Comparison of ENCODE assay signal across 9 cellular contexts in the genomic region with DNA sequence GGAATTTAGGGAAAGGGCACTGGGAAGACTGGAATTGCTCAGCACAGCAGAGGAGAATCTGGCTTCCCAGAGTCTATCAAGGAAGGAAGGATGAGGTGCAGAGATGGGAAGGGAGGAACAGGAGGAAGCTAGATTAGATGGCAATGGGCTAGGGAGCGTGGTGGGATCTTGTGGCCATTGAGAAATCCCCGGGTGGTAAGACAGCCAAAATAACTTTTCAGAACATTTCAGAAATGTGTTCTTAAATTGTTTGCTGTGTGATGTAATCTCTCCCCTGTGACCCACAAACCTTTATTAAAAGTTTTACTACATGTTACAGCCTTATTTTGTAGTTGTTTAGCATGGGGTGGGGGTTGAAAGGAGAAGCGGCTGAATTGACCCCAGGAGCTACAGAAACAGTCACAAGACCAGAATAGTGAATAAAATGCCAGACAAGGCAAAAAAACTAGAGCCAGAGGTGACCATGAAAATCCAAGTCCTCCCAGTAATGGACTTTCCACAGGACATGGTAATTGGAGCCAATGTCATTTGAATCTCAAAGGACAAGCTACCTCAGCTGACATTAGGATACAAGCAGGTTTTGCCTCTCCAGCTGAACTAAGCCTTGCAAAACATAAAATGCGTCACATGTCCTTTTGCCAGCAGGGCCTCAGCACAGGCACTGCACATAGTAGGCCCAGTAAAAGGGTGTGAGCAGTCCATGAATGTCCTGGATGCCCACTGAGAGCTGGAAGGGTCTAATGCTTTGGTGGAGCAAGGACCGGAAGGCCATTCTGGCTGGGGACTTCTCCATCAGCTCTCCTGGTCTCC. TPM values are rescaled to one million over a fixed set of nuclear protein-coding genes. Genes with fewer than 3 reads are reported as not detected.
A peak's percentile ranks its signal among the peaks of the same experiment; 100 is the strongest.
DNase-seq lines count a peak whose midpoint lies in the region; ATAC-seq and TF ChIP-seq lines count a peak whose summit lies in the region.
"Had no signal": no experiment of that assay in that cellular context is flagged by ENCODE, and none has a peak within 500 bp of the region (broad histone marks: within the 10 kb centered on the region; RNA-seq: fewer than 3 reads in every experiment).

No MANE protein-coding gene starts in this region.

- peak; percentile 11 for ATAC-seq in Right ventricle myocardium inferior
- ATAC-seq in left cardiac atrium, result no peak
- ATAC-seq in naive thymus-derived CD8-positive, alpha-beta T cell, result no peak
- ATAC-seq in HG03521 (IDR thresholded peaks at IDR 0.05; ENCODE audit: unreplicated experiment), result no peak

- H3K4me1 ChIP-seq in endodermal cell (ENCODE audit: control insufficient read depth, insufficient read depth, low read length) (no peaks in the 10 kb centered on the region), BE2C (peaks cover 17% of the 10 kb centered on the region)

- H3K27ac ChIP-seq in endodermal cell (ENCODE audit: low read depth, low read length), result no peak overlapping the region

- H3K9me3 Mint-ChIP-seq in endodermal cell, result no peaks in the 10 kb centered on the region
- no peaks in the 10 kb centered on the region for H3K9me3 Mint-ChIP-seq in naive thymus-derived CD8-positive, alpha-beta T cell

- H3K4me1 Mint-ChIP-seq in endodermal cell, result peaks cover 30% of the 10 kb centered on the region
- H3K4me1 Mint-ChIP-seq in naive thymus-derived CD8-positive, alpha-beta T cell, result peaks cover 22 to 42% (median 40%) of the 10 kb centered on the region in 4 donors

- H3K36me3 Mint-ChIP-seq in endodermal cell (ENCODE audit: low read depth), result peaks cover 5% of the 10 kb centered on the region
- peaks cover 0 to 5% (median 0%) of the 10 kb centered on the region in 3 donors for H3K36me3 Mint-ChIP-seq in naive thymus-derived CD8-positive, alpha-beta T cell

- DNase-seq in Right ventricle myocardium inferior (ENCODE audit: missing footprints), result no peak
- DNase-seq in left cardiac atrium, result no peak
- DNase-seq in endodermal cell, result no peak
- DNase-seq in naive thymus-derived CD8-positive, alpha-beta T cell, result no peak
- DNase-seq in dermis blood vessel endothelial cell, result no peak
- DNase-seq in BE2C, result no peak
- DNase-seq in RKO (ENCODE audit: low spot score), result no peak

- no peak overlapping the region for H3K9ac ChIP-seq in endodermal cell (ENCODE audit: extremely low read depth, low read length, poor library complexity, severe bottlenecking)

- H3K4me3 Mint-ChIP-seq in endodermal cell, result peak overlapping the region; percentile 82
- H3K4me3 Mint-ChIP-seq in naive thymus-derived CD8-positive, alpha-beta T cell, result peak overlapping the region in 4 of 10 donors; percentile 48 to 98 (median 80)

- TF ChIP-seq CTCF in endodermal cell (conservative IDR thresholded peaks at IDR 0.05) (no peak), BE2C (IDR thresholded peaks at IDR 0.05; ENCODE audit: low read depth, low read length) (no peak)

- 93 to 94% methylated on average over 2 to 5 of the region's 5 CpGs for WGBS in endodermal cell (ENCODE audit: insufficient coverage in 1 of 2, insufficient read length in 1 of 2), 2 experiments

- H3K27ac Mint-ChIP-seq in endodermal cell, result no peak overlapping the region
- peak overlapping the region in 7 of 10 donors; percentile 44 to 100 (median 60) for H3K27ac Mint-ChIP-seq in naive thymus-derived CD8-positive, alpha-beta T cell

- POLR2A ChIA-PET in naive thymus-derived CD8-positive, alpha-beta T cell (lab: Charles Lee), result interaction anchor here (0.6 to 3.9 kb wide), 13 partner anchors 18 to 500 kb away, joined by 3 to 32 read pairs (median 4); a partner anchor contains a TSS

- H3K27me3 ChIP-seq in endodermal cell (ENCODE audit: control insufficient read depth, insufficient read depth, low read length, poor library complexity, severe bottlenecking) (no peaks in the 10 kb centered on the region), BE2C (no peaks in the 10 kb centered on the region)
- H3K27me3 ChIP-seq: left lung had no signal

- H3K27me3 Mint-ChIP-seq in endodermal cell (ENCODE audit: insufficient read depth), result peaks cover 24% of the 10 kb centered on the region
- H3K27me3 Mint-ChIP-seq in naive thymus-derived CD8-positive, alpha-beta T cell, result peaks cover 0 to 4% (median 1%) of the 10 kb centered on the region in 5 donors

- H3K36me3 ChIP-seq in endodermal cell (ENCODE audit: control insufficient read depth, insufficient read depth, low read length) (peaks cover 4% of the 10 kb centered on the region), BE2C (no peaks in the 10 kb centered on the region; the same call in 1 of the 2 replicates)
- H3K36me3 ChIP-seq: left lung had no signal

- intact Hi-C loops in Right ventricle myocardium inferior (cut with DNase I) (loop anchor here (1.0 to 5.0 kb wide), 6 partner anchors 55 to 435 kb away; a partner anchor contains a TSS), left cardiac atrium (cut with DNase I) (loop anchor here (1.0 to 10.0 kb wide), 7 partner anchors 56 to 439 kb away; a partner anchor contains a TSS)

- H3K4me3 ChIP-seq in endodermal cell (ENCODE audit: low read length) (no peak overlapping the region), BE2C (ENCODE audit: low read depth, low read length) (no peak overlapping the region)

- H3K9me3 ChIP-seq in endodermal cell (ENCODE audit: control insufficient read depth, low read length) (no peaks in the 10 kb centered on the region), BE2C (no peaks in the 10 kb centered on the region)
- H3K9me3 ChIP-seq: left lung had no signal

RNA-seq across cellular contexts. Expression of a gene that starts 1.0 kb away (rescaled TPM):
- total RNA-seq in Right ventricle myocardium inferior (38.4 TPM), left cardiac atrium (10 to 100 TPM; 42.9 to 55.7 TPM), endodermal cell (10 to 100 TPM; 78.9 to 96.0 TPM), dermis blood vessel endothelial cell (47.1 and 62.7 TPM in 2 replicates)
- 99.3 TPM for polyA plus RNA-seq in endodermal cell (2013, experiment 1 of 2)
- 91.2 TPM for polyA plus RNA-seq in endodermal cell (2013, experiment 2 of 2)
- total RNA-seq in naive thymus-derived CD8-positive, alpha-beta T cell, result 10 to 100 TPM; 37.8 to 38.1 TPM
- polyA plus RNA-seq in naive thymus-derived CD8-positive, alpha-beta T cell, result 10 to 100 TPM; 36.8 to 38.6 (median 38.1) TPM
- polyA plus RNA-seq in BE2C (2012; ENCODE audit: insufficient read depth, insufficient read length, low read depth), result 69.6 TPM

RNA-seq across cellular contexts. Expression of a gene that starts 50.8 kb away (rescaled TPM):
- total RNA-seq in Right ventricle myocardium inferior, result 17.8 TPM
- total RNA-seq in left cardiac atrium, result 10 to 100 TPM; 18.2 to 19.0 TPM
- total RNA-seq in endodermal cell, result 10 to 100 TPM; 64.9 to 66.1 TPM
- polyA plus RNA-seq in endodermal cell (2013, experiment 1 of 2), result 61.2 TPM
- 53.1 TPM for polyA plus RNA-seq in endodermal cell (2013, experiment 2 of 2)
- 10 to 100 TPM; 75.7 to 86.5 TPM for total RNA-seq in naive thymus-derived CD8-positive, alpha-beta T cell
- polyA plus RNA-seq in naive thymus-derived CD8-positive, alpha-beta T cell, result 10 to 100 TPM; 17.8 to 26.8 (median 18.7) TPM
- total RNA-seq in dermis blood vessel endothelial cell, result 50.4 and 55.1 TPM in 2 replicates
- polyA plus RNA-seq in BE2C (2012; ENCODE audit: insufficient read depth, insufficient read length, low read depth), result 49.2 TPM
